In genomic region chr6:53347250-53347920, GRCh38 we compare ENCODE assay signal across 1 cellular context.
TF ChIP-seq lines count a peak whose summit lies in the region.

No MANE protein-coding gene starts in this region.

TF ChIP-seq in HepG2, 621 proteins besides CTCF, POLR2A, EP300 and RAD21 (continued from another document):
- TF ChIP-seq TRIM22 (IDR thresholded peaks at IDR 0.05) (no peak), ZNF546 (CRISPR knock-in tag; conservative IDR thresholded peaks at IDR 0.05) (0 out of 2 replicates have a peak, but pooled peaks have one; percentile 4), NR2C2 (CRISPR knock-in tag; IDR thresholded peaks at IDR 0.05; ENCODE audit: borderline replicate concordance) (no peak), ZKSCAN5 (CRISPR knock-in tag; IDR thresholded peaks at IDR 0.05) (no peak), PHB2 (IDR thresholded peaks at IDR 0.05; ENCODE audit: partially characterized antibody) (no peak), HOXA3 (CRISPR knock-in tag; IDR thresholded peaks at IDR 0.05) (no peak), ZNF44 (CRISPR knock-in tag; IDR thresholded peaks at IDR 0.05) (no peak), TMF1 (CRISPR knock-in tag; IDR thresholded peaks at IDR 0.05; ENCODE audit: low read depth) (peak; percentile 8; the same call in 1 of the 2 replicates), GMEB2 (CRISPR knock-in tag; IDR thresholded peaks at IDR 0.05; ENCODE audit: low read depth) (no peak), CREB3 (CRISPR knock-in tag; IDR thresholded peaks at IDR 0.05) (no peak), IRF9 (CRISPR knock-in tag; IDR thresholded peaks at IDR 0.05; ENCODE audit: borderline replicate concordance) (0 out of 2 replicates have a peak, but pooled peaks have one; percentile 20), CSRNP1 (CRISPR knock-in tag; IDR thresholded peaks at IDR 0.05) (0 out of 2 replicates have a peak, but pooled peaks have one; percentile 1), ZNF552 (CRISPR knock-in tag; IDR thresholded peaks at IDR 0.05; ENCODE audit: borderline replicate concordance) (no peak), HMG20B (CRISPR knock-in tag; conservative IDR thresholded peaks at IDR 0.05) (0 out of 2 replicates have a peak, but pooled peaks have one; percentile 12), HDAC6 (IDR thresholded peaks at IDR 0.05; ENCODE audit: low read depth, low read length) (no peak), TFAP4 (IDR thresholded peaks at IDR 0.05; ENCODE audit: borderline replicate concordance, low read depth) (no peak), FOSL2 (CRISPR knock-in tag; IDR thresholded peaks at IDR 0.05) (no peak), TBX2 (CRISPR knock-in tag; IDR thresholded peaks at IDR 0.05; ENCODE audit: borderline replicate concordance) (no peak), SRSF4 (IDR thresholded peaks at IDR 0.05; ENCODE audit: low read depth, low read length, poor library complexity, severe bottlenecking) (no peak), SKI (IDR thresholded peaks at IDR 0.05; ENCODE audit: partially characterized antibody) (no peak), TBL1XR1 (IDR thresholded peaks at IDR 0.05; ENCODE audit: borderline replicate concordance, low read length, partially characterized antibody) (no peak), ZMYM2 (CRISPR knock-in tag; IDR thresholded peaks at IDR 0.05) (no peak), CBFB (CRISPR knock-in tag; IDR thresholded peaks at IDR 0.05) (no peak), ZNF101 (CRISPR knock-in tag; IDR thresholded peaks at IDR 0.05; ENCODE audit: borderline replicate concordance, low read depth) (no peak), ZNF333 (CRISPR knock-in tag; IDR thresholded peaks at IDR 0.05; ENCODE audit: borderline replicate concordance) (0 out of 2 replicates have a peak, but pooled peaks have one; percentile 8), ZNF569 (CRISPR knock-in tag; IDR thresholded peaks at IDR 0.05; ENCODE audit: borderline replicate concordance) (no peak), ZNF446 (CRISPR knock-in tag; IDR thresholded peaks at IDR 0.05) (no peak), ZNF563 (CRISPR knock-in tag; IDR thresholded peaks at IDR 0.05) (no peak), ZNF644 (CRISPR knock-in tag; IDR thresholded peaks at IDR 0.05; ENCODE audit: low read depth) (no peak), CHCHD3 (CRISPR knock-in tag; IDR thresholded peaks at IDR 0.05) (no peak), ZNF556 (CRISPR knock-in tag; IDR thresholded peaks at IDR 0.05; ENCODE audit: borderline replicate concordance) (no peak), HCFC1 (IDR thresholded peaks at IDR 0.05; ENCODE audit: low read depth, low read length) (no peak), ATAD3A (CRISPR knock-in tag; IDR thresholded peaks at IDR 0.05) (no peak), ZBTB34 (CRISPR knock-in tag; IDR thresholded peaks at IDR 0.05) (no peak)
